3 cellular contexts compared by ENCODE assay signal in genomic region chr21:41518757-41519156, GRCh38.
TF ChIP-seq lines count a peak whose summit lies in the region.

No MANE protein-coding gene starts in this region.

TF ChIP-seq in HepG2, 621 proteins besides CTCF, POLR2A, EP300 and RAD21:
- TF ChIP-seq, protein P1, sequence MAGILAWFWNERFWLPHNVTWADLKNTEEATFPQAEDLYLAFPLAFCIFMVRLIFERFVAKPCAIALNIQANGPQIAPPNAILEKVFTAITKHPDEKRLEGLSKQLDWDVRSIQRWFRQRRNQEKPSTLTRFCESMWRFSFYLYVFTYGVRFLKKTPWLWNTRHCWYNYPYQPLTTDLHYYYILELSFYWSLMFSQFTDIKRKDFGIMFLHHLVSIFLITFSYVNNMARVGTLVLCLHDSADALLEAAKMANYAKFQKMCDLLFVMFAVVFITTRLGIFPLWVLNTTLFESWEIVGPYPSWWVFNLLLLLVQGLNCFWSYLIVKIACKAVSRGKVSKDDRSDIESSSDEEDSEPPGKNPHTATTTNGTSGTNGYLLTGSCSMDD (CRISPR knock-in tag; IDR thresholded peaks at IDR 0.05) = no peak
- TF ChIP-seq CEBPB (IDR thresholded peaks at IDR 0.05; ENCODE audit: borderline replicate concordance, low read depth, low read length) = peak; percentile 86
TF ChIP-seq in HepG2: peak in this region for 1.

TF ChIP-seq in Ishikawa, 13 proteins besides CTCF, POLR2A, EP300 and RAD21:
- TF ChIP-seq CEBPB (IDR thresholded peaks at IDR 0.05) = peak; percentile 88
- no peak for TF ChIP-seq TCF12 (IDR thresholded peaks at IDR 0.05; ENCODE audit: low read depth)
- no peak for TF ChIP-seq ZBTB7A (IDR thresholded peaks at IDR 0.05; ENCODE audit: low read depth)

TF ChIP-seq in K562, 482 proteins besides CTCF, POLR2A, EP300 and RAD21:
- TF ChIP-seq ZC3H8 (IDR thresholded peaks at IDR 0.05) (no peak), BMI1 (IDR thresholded peaks at IDR 0.05; ENCODE audit: low read length) (no peak), ZNF197 (CRISPR knock-in tag; IDR thresholded peaks at IDR 0.05; ENCODE audit: low read depth) (no peak), BCOR (IDR thresholded peaks at IDR 0.05) (no peak), HDAC1 (IDR thresholded peaks at IDR 0.05) (no peak), IRF9 (tag; IDR thresholded peaks at IDR 0.05) (peak; percentile 55; the same call in 1 of the 2 replicates), MGA (IDR thresholded peaks at IDR 0.05) (no peak), MTA1 (IDR thresholded peaks at IDR 0.05; ENCODE audit: borderline replicate concordance) (no peak), POLR3A (IDR thresholded peaks at IDR 0.05; ENCODE audit: borderline replicate concordance, extremely low read depth, insufficient read depth, insufficient read length) (no peak), TFE3 (CRISPR knock-in tag; IDR thresholded peaks at IDR 0.05) (no peak), ZNF311 (CRISPR knock-in tag; IDR thresholded peaks at IDR 0.05) (no peak), FOSL1 (tag; conservative IDR thresholded peaks at IDR 0.05) (no peak), TARDBP (IDR thresholded peaks at IDR 0.05) (no peak), CUX1 (CRISPR knock-in tag; IDR thresholded peaks at IDR 0.05) (no peak), CEBPB (tag; IDR thresholded peaks at IDR 0.05) (peak; percentile 94), ZNF785 (CRISPR knock-in tag; IDR thresholded peaks at IDR 0.05) (no peak), TRIM24 (IDR thresholded peaks at IDR 0.05) (no peak), NBN (IDR thresholded peaks at IDR 0.05; ENCODE audit: low read depth) (no peak), CEBPG (CRISPR knock-in tag; IDR thresholded peaks at IDR 0.05) (no peak), CEBPG (tag; conservative IDR thresholded peaks at IDR 0.05 in 1 of 2, IDR thresholded peaks at IDR 0.05 in 1 of 2) (peak; percentile 61 to 98)
